17 cellular contexts compared by ENCODE assay signal in genomic region chr11:19615503-19615902, GRCh38.
DNase-seq lines count a peak whose midpoint lies in the region; ATAC-seq and TF ChIP-seq lines count a peak whose summit lies in the region.
"Had no signal": no experiment of that assay in that cellular context is flagged by ENCODE, and none has a peak within 500 bp of the region (broad histone marks: within the 10 kb centered on the region; RNA-seq: fewer than 3 reads in every experiment).

No MANE protein-coding gene starts in this region.

- H3K9me3 Mint-ChIP-seq in brain: peaks cover 16 to 34% (median 28%) of the 10 kb centered on the region in 5 experiments

- H3K4me1 ChIP-seq in esophagus squamous epithelium (peaks cover 0 to 4% (median 0%) of the 10 kb centered on the region in 3 donors), sigmoid colon (peaks cover 0 to 30% (median 24%) of the 10 kb centered on the region in 4 donors), vagina (peaks cover 12% of the 10 kb centered on the region), MM.1S (ENCODE audit: low read length) (no peaks in the 10 kb centered on the region)

- H2AFZ ChIP-seq in MM.1S (ENCODE audit: low read length): no peak overlapping the region

- H3K9me2 ChIP-seq in MM.1S (replicated peaks; ENCODE audit: insufficient read depth, low read length): no peaks in the 10 kb centered on the region

- peaks cover 0 to under 1% (median 0%) of the 10 kb centered on the region in 4 donors for H3K27me3 ChIP-seq in esophagus squamous epithelium
- no peaks in the 10 kb centered on the region for H3K27me3 ChIP-seq in sigmoid colon
- no peaks in the 10 kb centered on the region for H3K27me3 ChIP-seq in vagina
- no peaks in the 10 kb centered on the region for H3K27me3 ChIP-seq in MM.1S (replicated peaks; ENCODE audit: insufficient read depth, low read length)

- TF ChIP-seq POLR2A in esophagus squamous epithelium (IDR thresholded peaks at IDR 0.05): no peak
- no peak for TF ChIP-seq POLR2A in sigmoid colon (IDR thresholded peaks at IDR 0.05)
- TF ChIP-seq POLR2A in vagina (IDR thresholded peaks at IDR 0.05): no peak

- H3K4me2 ChIP-seq in MM.1S (ENCODE audit: low read depth, low read length): no peak overlapping the region

- peak overlapping the region in 3 of 5 experiments; percentile 7 to 45 (median 42) for H3K27ac Mint-ChIP-seq in brain

- WGBS in esophagus squamous epithelium, 2 donors: 68 to 73% methylated on average over 5 of the region's 5 CpGs
- 68 to 75% methylated on average over 5 of the region's 5 CpGs for WGBS in sigmoid colon, 2 donors

- intact Hi-C loops in esophagus squamous epithelium (cut with DNase I) (no loop called here), sigmoid colon (cut with DNase I) (loop anchor here (5.0 kb wide), 1 partner anchor 38 kb away; no protein-coding TSS in a partner anchor), vagina (cut with DNase I) (loop anchor here (10.0 kb wide), 1 partner anchor 99 kb away; the partner anchor contains the start of gene NAV2)

- H3K9me3 ChIP-seq in esophagus squamous epithelium: peaks cover 0 to 11% (median 8%) of the 10 kb centered on the region in 3 donors
- H3K9me3 ChIP-seq in sigmoid colon: no peaks in the 10 kb centered on the region
- H3K9me3 ChIP-seq in vagina: no peaks in the 10 kb centered on the region
- H3K9me3 ChIP-seq in MM.1S (replicated peaks; ENCODE audit: insufficient read depth, low read length): no peaks in the 10 kb centered on the region

- H3K9ac ChIP-seq in MM.1S (ENCODE audit: low read length): no peak overlapping the region

- no peaks in the 10 kb centered on the region for H3K36me3 ChIP-seq in esophagus squamous epithelium
- no peaks in the 10 kb centered on the region for H3K36me3 ChIP-seq in sigmoid colon
- H3K36me3 ChIP-seq in vagina: no peaks in the 10 kb centered on the region
- H3K36me3 ChIP-seq in MM.1S (replicated peaks; ENCODE audit: insufficient read depth, low read length): no peaks in the 10 kb centered on the region

- no peak overlapping the region for H3K4me3 Mint-ChIP-seq in brain
- H3K4me3 Mint-ChIP-seq: H9 had no signal

- TF ChIP-seq CTCF in brain (conservative IDR thresholded peaks at IDR 0.05) (no peak), esophagus squamous epithelium (IDR thresholded peaks at IDR 0.05) (no peak), sigmoid colon (IDR thresholded peaks at IDR 0.05) (no peak), vagina (IDR thresholded peaks at IDR 0.05) (no peak), MM.1S (IDR thresholded peaks at IDR 0.05; ENCODE audit: low read length) (no peak)

- no peaks in the 10 kb centered on the region for H3F3A ChIP-seq in MM.1S (ENCODE audit: insufficient read depth, low read length)

- peaks cover 7% of the 10 kb centered on the region for H3K27me3 Mint-ChIP-seq in brain

- H3K79me2 ChIP-seq in MM.1S (ENCODE audit: low read length): peaks cover 4% of the 10 kb centered on the region; the same call in 1 of the 2 replicates

- H3K4me3 ChIP-seq in esophagus squamous epithelium: no peak overlapping the region
- no peak overlapping the region for H3K4me3 ChIP-seq in sigmoid colon
- no peak overlapping the region for H3K4me3 ChIP-seq in vagina
- no peak overlapping the region for H3K4me3 ChIP-seq in MM.1S (ENCODE audit: low read length)

- H3K27ac ChIP-seq in esophagus squamous epithelium (peak overlapping the region in 3 of 4 donors; percentile 31 to 50 (median 44)), sigmoid colon (peak overlapping the region; percentile 65 to 82 (median 80)), vagina (peak overlapping the region; percentile 48), MM.1S (ENCODE audit: low read length) (no peak overlapping the region)

- peaks cover 9% of the 10 kb centered on the region for H3K4me1 Mint-ChIP-seq in brain

- peaks cover 9% of the 10 kb centered on the region for H3K36me3 Mint-ChIP-seq in brain

- no peak for ATAC-seq in HG02642 (IDR thresholded peaks at IDR 0.05; ENCODE audit: poor library complexity, unreplicated experiment)

- DNase-seq in esophagus squamous epithelium (lab: John Stamatoyannopoulos, UW) (no peak), sigmoid colon (no peak), vagina (ENCODE audit: extremely low spot score in 2 of 2) (no peak), superior temporal gyrus (ENCODE audit: extremely low spot score) (no peak), MM.1S (no peak), NOMO-1 (lab: John Stamatoyannopoulos, UW; ENCODE audit: unreplicated experiment in 2 of 2) (no peak)
- DNase-seq: ACHN, C1 segment of cervical spinal cord, H9, NCI-H1694 treated with DMSO at 0.1 percent for 48 hours, NCI-H2107, NCI-H510A, NCI-H774, OCI-M1, Right ventricle myocardium superior had no signal

- H4K20me1 ChIP-seq in MM.1S (ENCODE audit: insufficient read depth, low read length): no peaks in the 10 kb centered on the region

- no peak for TF ChIP-seq EP300 in sigmoid colon (IDR thresholded peaks at IDR 0.05)
